9 cellular contexts compared by ENCODE assay signal in genomic region chr21:14319805-14320204, GRCh38.
"Had no signal": no experiment of that assay in that cellular context is flagged by ENCODE, and none has a peak within 500 bp of the region (broad histone marks: within the 10 kb centered on the region; RNA-seq: fewer than 3 reads in every experiment).

No MANE protein-coding gene starts in this region.

- H3K9me3 ChIP-seq: HAP-1 had no signal

- H3K27ac ChIP-seq: GM23248, HL-60 had no signal

- FAIRE-seq: HepG2 had no signal

- H3K4me1 ChIP-seq: HAP-1 had no signal

- H3K4me3 Mint-ChIP-seq: HFFc6, IgD-negative memory B cell had no signal

- H3K36me3 ChIP-seq: HAP-1 had no signal

- H3K9me3 Mint-ChIP-seq: IgD-negative memory B cell had no signal

- H3K4me3 ChIP-seq: GM23248, HAP-1 had no signal

- H2AFZ ChIP-seq: GM23248 had no signal

- H3K9ac ChIP-seq: GM23248 had no signal

- DNase-seq: GM23248, H7, HFFc6, KBM-7 had no signal

- ATAC-seq: HCT116, HepG2 had no signal

- H3K27me3 Mint-ChIP-seq: IgD-negative memory B cell had no signal

- H3K4me1 Mint-ChIP-seq: IgD-negative memory B cell had no signal

- H3K27ac Mint-ChIP-seq: HFFc6, IgD-negative memory B cell had no signal

- H3K36me3 Mint-ChIP-seq: IgD-negative memory B cell had no signal
